ENCODE assay signal across 9 cellular contexts in the genomic region with DNA sequence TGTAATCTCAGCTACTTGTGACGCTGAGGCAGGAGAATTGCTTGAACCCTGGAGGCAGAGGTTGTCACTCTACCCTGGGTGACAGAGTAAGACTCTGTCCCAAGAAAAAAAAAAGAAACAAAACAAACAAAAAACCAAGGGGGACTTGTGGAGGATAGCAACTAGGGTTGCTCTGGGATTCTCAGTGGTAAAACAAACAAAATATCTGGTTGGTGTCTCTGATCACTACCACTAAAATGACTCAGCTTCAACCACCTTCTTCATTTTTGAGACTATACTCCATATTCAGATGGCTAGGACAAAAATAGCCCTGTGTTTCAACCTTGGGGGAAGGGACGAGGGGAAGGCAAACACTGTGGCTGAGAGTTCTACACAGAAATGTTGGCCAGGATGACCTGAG.
DNase-seq lines count a peak whose midpoint lies in the region; ATAC-seq and FAIRE-seq lines count a peak whose summit lies in the region.
"Had no signal": no experiment of that assay in that cellular context is flagged by ENCODE, and none has a peak within 500 bp of the region (broad histone marks: within the 10 kb centered on the region; RNA-seq: fewer than 3 reads in every experiment).

No MANE protein-coding gene starts in this region.

- peak; percentile 15 for FAIRE-seq in RCC 7860 (lab: Jason Lieb, UNC)

- peak; percentile 42 for DNase-seq in AG08395 (ENCODE audit: low spot score)
- peak; percentile 67 for DNase-seq in RCC 7860 (ENCODE audit: low spot score)
- no peak for DNase-seq in NCI-H146 (lab: John Stamatoyannopoulos, UW)
- no peak for DNase-seq in cerebellar cortex (ENCODE audit: low spot score)
- no peak for DNase-seq in midbrain (lab: John Stamatoyannopoulos, UW)
- no peak for DNase-seq in nucleus accumbens (lab: John Stamatoyannopoulos, UW)
- DNase-seq: NCI-H69 had no signal

- ATAC-seq in GM19035 (IDR thresholded peaks at IDR 0.05; ENCODE audit: unreplicated experiment) (peak; percentile 90), HG02970 (IDR thresholded peaks at IDR 0.05; ENCODE audit: low FRiP score, unreplicated experiment) (peak; percentile 87)

Comparison
In these comparisons a context has a peak if more than half of its experiments do, and no peak if none do; other contexts are left out.
1. DNase-seq: peak in AG08395 (single experiment) and RCC 7860 (single experiment); none in NCI-H146 (single experiment), cerebellar cortex (single experiment), midbrain (single experiment) and nucleus accumbens (0 of 56).